In the genomic region with DNA sequence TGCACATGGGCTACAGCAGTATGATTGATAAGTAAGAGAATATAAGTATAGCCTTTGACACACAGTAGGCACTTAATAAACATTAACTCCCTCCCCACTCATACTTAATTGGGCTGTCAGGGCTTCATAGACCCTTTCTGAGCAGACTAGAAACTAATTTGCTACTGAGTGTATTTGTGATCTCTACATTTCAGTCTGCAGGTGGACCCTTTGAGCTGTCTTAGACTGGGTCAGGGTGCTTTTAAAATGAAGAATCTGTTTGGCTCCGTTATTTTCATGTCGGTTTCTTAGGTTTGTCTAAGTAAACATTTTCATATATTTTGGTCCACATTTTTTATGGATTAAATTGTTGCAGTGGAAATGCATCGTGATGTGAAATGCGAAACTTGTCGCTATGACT, we compare ENCODE assay signal across 2 cellular contexts.
TF ChIP-seq lines count a peak whose summit lies in the region.

No MANE protein-coding gene starts in this region.

TF ChIP-seq in SK-N-SH, 30 proteins besides CTCF, POLR2A, EP300 and RAD21:
- no peak for TF ChIP-seq FOXJ3 (CRISPR knock-in tag; IDR thresholded peaks at IDR 0.05)
TF ChIP-seq in SK-N-SH: peak in this region for 0.

TF ChIP-seq in SK-N-SH treated with all-trans-retinoic acid at 6 μM for 48 hours, 23 proteins besides CTCF, POLR2A, EP300 and RAD21:
- TF ChIP-seq ZNF565 (CRISPR knock-in tag; conservative IDR thresholded peaks at IDR 0.05; ENCODE audit: low read depth), result no peak
- TF ChIP-seq, protein P1, sequence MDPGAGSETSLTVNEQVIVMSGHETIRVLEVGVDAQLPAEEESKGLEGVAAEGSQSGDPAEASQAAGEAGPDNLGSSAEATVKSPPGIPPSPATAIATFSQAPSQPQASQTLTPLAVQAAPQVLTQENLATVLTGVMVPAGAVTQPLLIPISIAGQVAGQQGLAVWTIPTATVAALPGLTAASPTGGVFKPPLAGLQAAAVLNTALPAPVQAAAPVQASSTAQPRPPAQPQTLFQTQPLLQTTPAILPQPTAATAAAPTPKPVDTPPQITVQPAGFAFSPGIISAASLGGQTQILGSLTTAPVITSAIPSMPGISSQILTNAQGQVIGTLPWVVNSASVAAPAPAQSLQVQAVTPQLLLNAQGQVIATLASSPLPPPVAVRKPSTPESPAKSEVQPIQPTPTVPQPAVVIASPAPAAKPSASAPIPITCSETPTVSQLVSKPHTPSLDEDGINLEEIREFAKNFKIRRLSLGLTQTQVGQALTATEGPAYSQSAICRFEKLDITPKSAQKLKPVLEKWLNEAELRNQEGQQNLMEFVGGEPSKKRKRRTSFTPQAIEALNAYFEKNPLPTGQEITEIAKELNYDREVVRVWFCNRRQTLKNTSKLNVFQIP (CRISPR knock-in tag; IDR thresholded peaks at IDR 0.05; ENCODE audit: borderline replicate concordance, low read depth), result no peak
- no peak for TF ChIP-seq CSDC2 (CRISPR knock-in tag; IDR thresholded peaks at IDR 0.05)
- TF ChIP-seq, protein P2, sequence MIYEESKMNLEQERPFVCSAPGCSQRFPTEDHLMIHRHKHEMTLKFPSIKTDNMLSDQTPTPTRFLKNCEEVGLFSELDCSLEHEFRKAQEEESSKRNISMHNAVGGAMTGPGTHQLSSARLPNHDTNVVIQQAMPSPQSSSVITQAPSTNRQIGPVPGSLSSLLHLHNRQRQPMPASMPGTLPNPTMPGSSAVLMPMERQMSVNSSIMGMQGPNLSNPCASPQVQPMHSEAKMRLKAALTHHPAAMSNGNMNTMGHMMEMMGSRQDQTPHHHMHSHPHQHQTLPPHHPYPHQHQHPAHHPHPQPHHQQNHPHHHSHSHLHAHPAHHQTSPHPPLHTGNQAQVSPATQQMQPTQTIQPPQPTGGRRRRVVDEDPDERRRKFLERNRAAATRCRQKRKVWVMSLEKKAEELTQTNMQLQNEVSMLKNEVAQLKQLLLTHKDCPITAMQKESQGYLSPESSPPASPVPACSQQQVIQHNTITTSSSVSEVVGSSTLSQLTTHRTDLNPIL (CRISPR knock-in tag; IDR thresholded peaks at IDR 0.05; ENCODE audit: low read depth), result no peak
- TF ChIP-seq OSR1 (CRISPR knock-in tag; IDR thresholded peaks at IDR 0.05), result no peak
